8 cellular contexts compared by ENCODE assay signal in genomic region chr22:50529416-50530279, GRCh38. TPM values are rescaled to one million over a fixed set of nuclear protein-coding genes. Genes with fewer than 3 reads are reported as not detected.
DNase-seq lines count a peak whose midpoint lies in the region; ATAC-seq and TF ChIP-seq lines count a peak whose summit lies in the region.

TSS of gene TYMP (minus strand) at chr22:50530012. CDS start at chr22:50529709, 303 bp downstream.

- H3K27me3 Mint-ChIP-seq in IgD-negative memory B cell = no peaks in the 10 kb centered on the region

- peak; percentile 52 for DNase-seq in activated T-cell treated with anti-CD3 and anti-CD28 coated beads for 1 hour (ENCODE audit: low read depth)
- peak in 1 of 2 donors; percentile 52 for DNase-seq in fibroblast of lung (ENCODE audit: low read depth in 2 of 2)
- DNase-seq in upper lobe of left lung = peak; percentile 88 to 97
- no peak for DNase-seq in COR-L47 (lab: John Stamatoyannopoulos, UW)

- H3K4me1 Mint-ChIP-seq in IgD-negative memory B cell = peaks cover 34 to 37% (median 35%) of the 10 kb centered on the region in 3 donors

- peaks cover 14% of the 10 kb centered on the region for H3K4me1 ChIP-seq in fibroblast of lung (ENCODE audit: control insufficient read depth, extremely low read depth, insufficient read depth, low read length)
- H3K4me1 ChIP-seq in upper lobe of left lung = peaks cover 50 to 86% (median 55%) of the 10 kb centered on the region in 4 donors

- H3K9ac ChIP-seq in fibroblast of lung (ENCODE audit: insufficient read depth, low read length) (peak within 1 kb of the TSS; percentile 65), neural cell (ENCODE audit: low read length) (no peak within 1 kb of the TSS)

- TF ChIP-seq CTCF in fibroblast of lung (conservative IDR thresholded peaks at IDR 0.05 in 1 of 2, IDR thresholded peaks at IDR 0.05 in 1 of 2; ENCODE audit: low read depth in 1 of 2, low read length in 2 of 2) (no peak), neural cell (IDR thresholded peaks at IDR 0.05; ENCODE audit: poor library complexity, severe bottlenecking) (no peak), upper lobe of left lung (IDR thresholded peaks at IDR 0.05) (peak in 2 of 6 experiments; percentile 4 to 40)

- no peaks in the 10 kb centered on the region for H3K9me3 Mint-ChIP-seq in IgD-negative memory B cell

- H3K27ac ChIP-seq in fibroblast of lung (ENCODE audit: insufficient read depth, low read length) (no peak within 1 kb of the TSS), neural cell (ENCODE audit: low read length) (no peak within 1 kb of the TSS), upper lobe of left lung (peak within 1 kb of the TSS; percentile 97 to 100 (median 98))

- peak within 1 kb of the TSS; percentile 90 to 97 (median 94) for H3K4me3 Mint-ChIP-seq in IgD-negative memory B cell

- H3K36me3 ChIP-seq in fibroblast of lung (ENCODE audit: control insufficient read depth, insufficient read depth, low read length) = no peaks in the 10 kb centered on the region
- H3K36me3 ChIP-seq in neural cell (ENCODE audit: insufficient read depth, low read length) = no peaks in the 10 kb centered on the region
- no peaks in the 10 kb centered on the region for H3K36me3 ChIP-seq in upper lobe of left lung

- no peaks in the 10 kb centered on the region for H3K9me2 ChIP-seq in neural cell (ENCODE audit: insufficient read depth, low read length)

- peak within 1 kb of the TSS; percentile 64 for H3K4me2 ChIP-seq in fibroblast of lung (ENCODE audit: extremely low read depth, insufficient read depth, low read length)
- H3K4me2 ChIP-seq in neural cell (ENCODE audit: low read length) = no peak within 1 kb of the TSS

- H3K9me3 ChIP-seq in fibroblast of lung (ENCODE audit: control insufficient read depth, insufficient read depth, low read depth, low read length) = no peaks in the 10 kb centered on the region
- no peaks in the 10 kb centered on the region for H3K9me3 ChIP-seq in neural cell (ENCODE audit: low read length)
- no peaks in the 10 kb centered on the region for H3K9me3 ChIP-seq in upper lobe of left lung

- H3K79me2 ChIP-seq in fibroblast of lung (ENCODE audit: control insufficient read depth, insufficient read depth, low read length) = peaks cover 2% of the 10 kb centered on the region
- H3K79me2 ChIP-seq in neural cell (replicated peaks; ENCODE audit: insufficient read depth, low read length) = no peaks in the 10 kb centered on the region

- H3K36me3 Mint-ChIP-seq in IgD-negative memory B cell = no peaks in the 10 kb centered on the region

- H3F3A ChIP-seq in neural cell (ENCODE audit: insufficient read depth, low read length, poor library complexity, severe bottlenecking) = no peaks in the 10 kb centered on the region

- H4K20me1 ChIP-seq in fibroblast of lung (ENCODE audit: control insufficient read depth, extremely low read depth, insufficient read depth, low read length) = no peaks in the 10 kb centered on the region
- no peaks in the 10 kb centered on the region for H4K20me1 ChIP-seq in neural cell (ENCODE audit: insufficient read depth)

- WGBS in upper lobe of left lung, 2 donors = 15 to 29% methylated on average over 9 to 47 of the region's 105 CpGs

- peak within 1 kb of the TSS; percentile 25 to 60 (median 38) for H3K4me3 ChIP-seq in fibroblast of lung (replicated peaks in 1 of 4; ENCODE audit: control extremely low read depth in 1 of 4, insufficient read depth in 1 of 4, low read depth in 3 of 4, low read length in 4 of 4)
- peak within 1 kb of the TSS; percentile 57 for H3K4me3 ChIP-seq in neural cell (ENCODE audit: low read length)
- peak within 1 kb of the TSS; percentile 27 to 93 (median 77) for H3K4me3 ChIP-seq in upper lobe of left lung

- peak in 2 of 4 donors; percentile 65 to 95 for TF ChIP-seq POLR2A in upper lobe of left lung (IDR thresholded peaks at IDR 0.05)

- peaks cover 11% of the 10 kb centered on the region for H3K27me3 ChIP-seq in fibroblast of lung (ENCODE audit: control insufficient read depth, insufficient read depth, low read length)
- H3K27me3 ChIP-seq in neural cell (ENCODE audit: insufficient read depth, low read depth, low read length) = peaks cover 34% of the 10 kb centered on the region
- H3K27me3 ChIP-seq in upper lobe of left lung = no peaks in the 10 kb centered on the region

- TF ChIP-seq RAD21 in neural cell (conservative IDR thresholded peaks at IDR 0.05) = no peak

- H2AFZ ChIP-seq in fibroblast of lung (ENCODE audit: low read length) (no peak within 1 kb of the TSS), neural cell (ENCODE audit: low read depth, low read length) (no peak within 1 kb of the TSS)

- TF ChIP-seq EP300 in neural cell (conservative IDR thresholded peaks at IDR 0.05; ENCODE audit: poor library complexity, severe bottlenecking) (no peak), upper lobe of left lung (IDR thresholded peaks at IDR 0.05) (peak in 1 of 4 donors; percentile 28)

- H3K27ac Mint-ChIP-seq in IgD-negative memory B cell = peak within 1 kb of the TSS; percentile 98 to 100 (median 99)

- peak; percentile 17 for ATAC-seq in GM18498 (IDR thresholded peaks at IDR 0.05; ENCODE audit: unreplicated experiment)
- ATAC-seq in upper lobe of left lung (ENCODE audit: low FRiP score in 2 of 2) = peak; percentile 7 to 62
- ATAC-seq in HG02938 (IDR thresholded peaks at IDR 0.05; ENCODE audit: unreplicated experiment) = no peak

TF ChIP-seq in neural cell, 6 proteins besides CTCF, POLR2A, EP300 and RAD21:
- TF ChIP-seq POLR2AphosphoS5 (IDR thresholded peaks at IDR 0.05) = no peak
- TF ChIP-seq SMC3 (conservative IDR thresholded peaks at IDR 0.05; ENCODE audit: poor library complexity) = no peak
- TF ChIP-seq EZH2 (IDR thresholded peaks at IDR 0.05; ENCODE audit: borderline replicate concordance, insufficient read depth, low read length, poor library complexity, severe bottlenecking) = no peak
- no peak for TF ChIP-seq REST (IDR thresholded peaks at IDR 0.05; ENCODE audit: borderline replicate concordance)
- TF ChIP-seq MXI1 (conservative IDR thresholded peaks at IDR 0.05; ENCODE audit: poor library complexity, severe bottlenecking) = no peak
- no peak for TF ChIP-seq TAF1 (IDR thresholded peaks at IDR 0.05; ENCODE audit: low read depth)

RNA-seq across cellular contexts. Expression of gene TYMP, which starts in this region (rescaled TPM):
- 56.8 TPM for polyA plus RNA-seq in IgD-negative memory B cell
- total RNA-seq in fibroblast of lung = 40.1 and 40.8 TPM in 2 replicates
- 2.3 and 3.7 TPM in 2 replicates for polyA plus RNA-seq in fibroblast of lung
- 5.9 and 8.0 TPM in 2 replicates for polyA plus RNA-seq in fibroblast of lung (2012)
- polyA minus RNA-seq in fibroblast of lung (ENCODE audit: low replicate concordance) = 2.9 and 4.9 TPM in 2 replicates
- polyA plus RNA-seq in neural cell = 0.54 and 0.87 TPM in 2 replicates
- polyA minus RNA-seq in neural cell = 0.49 TPM in 1 of 2 replicates, not detected in the other
- total RNA-seq in upper lobe of left lung = 100 to 1,000 TPM; 162 to 346 (median 248) TPM

Comparison
In these comparisons a context has a peak if more than half of its experiments do, and no peak if none do; other contexts are left out.
1. H3K27ac ChIP-seq: peak in upper lobe of left lung (4 of 4); none in fibroblast of lung (single experiment) and neural cell (single experiment).
2. Peak in every context shown above with its lines, with median percentiles within 50 percentile points of each other: H3K4me3 ChIP-seq.